ENCODE assay signal across 8 cellular contexts in the genomic region with DNA sequence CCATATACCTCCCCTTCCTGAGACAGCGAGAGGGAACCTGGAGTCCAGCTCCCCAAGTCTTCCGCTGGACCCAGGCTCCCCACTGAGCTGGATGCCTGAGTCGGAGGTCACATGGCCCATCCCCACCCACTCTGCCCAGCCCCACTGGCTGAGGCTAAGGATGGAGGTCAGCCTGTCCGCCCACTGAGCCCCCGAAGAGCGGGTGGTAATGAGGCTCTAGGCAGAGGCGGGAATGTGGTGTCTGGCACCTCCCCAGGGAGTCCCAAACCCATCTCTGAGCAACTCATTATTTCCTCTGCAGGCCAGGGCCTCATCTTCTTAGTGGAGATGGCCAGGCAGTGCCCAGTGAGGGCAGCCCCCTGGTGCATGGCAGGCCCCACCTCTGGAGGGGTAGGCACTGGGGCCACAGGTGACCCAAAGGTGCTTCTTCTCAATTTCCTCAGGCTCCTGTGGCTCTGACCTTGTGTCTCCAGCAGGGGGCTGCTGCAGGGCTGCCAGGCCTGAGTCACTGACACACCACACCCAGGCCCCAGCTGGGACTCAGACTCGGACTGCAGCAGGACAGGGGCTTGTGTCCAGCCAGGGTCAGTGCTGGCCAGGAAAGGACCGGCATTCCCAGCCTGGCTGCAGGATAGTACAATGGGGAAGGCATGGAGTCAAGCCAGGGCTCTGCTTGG. TPM values are rescaled to one million over a fixed set of nuclear protein-coding genes. Genes with fewer than 3 reads are reported as not detected.
DNase-seq lines count a peak whose midpoint lies in the region; ATAC-seq and TF ChIP-seq lines count a peak whose summit lies in the region.

No MANE protein-coding gene starts in this region.

- no peaks in the 10 kb centered on the region for H3K9me3 ChIP-seq in lung (ENCODE audit: control insufficient read depth in 2 of 2, insufficient read depth in 1 of 2, low read length in 1 of 2)

- H3K4me3 Mint-ChIP-seq in stimulated activated naive CD8-positive, alpha-beta T cell treated with anti-CD3 and anti-CD28 coated beads, Interleukin-15, amount 100 ng/mL, for 72 hours = no peak overlapping the region

- peak; percentile 36 for ATAC-seq in lung (ENCODE audit: insufficient read depth, low FRiP score)
- peak; percentile 69 for ATAC-seq in stimulated activated naive CD8-positive, alpha-beta T cell treated with anti-CD3 and anti-CD28 coated beads, Interleukin-15, amount 100 ng/mL, for 72 hours

- TF ChIP-seq CTCF in LNCAP (IDR thresholded peaks at IDR 0.05) (peak; percentile 22; the same call in 1 of the 2 replicates), WI38 (IDR thresholded peaks at IDR 0.05; ENCODE audit: low read depth, low read length) (peak; percentile 78), choroid plexus epithelial cell (conservative IDR thresholded peaks at IDR 0.05; ENCODE audit: low read depth, low read length) (peak; percentile 73), lung (IDR thresholded peaks at IDR 0.05; ENCODE audit: control extremely low read depth, extremely low read depth) (peak; percentile 5)

- H3K27me3 Mint-ChIP-seq in stimulated activated naive CD8-positive, alpha-beta T cell treated with anti-CD3 and anti-CD28 coated beads, Interleukin-15, amount 100 ng/mL, for 72 hours = peaks cover 7% of the 10 kb centered on the region

- peaks cover 60% of the 10 kb centered on the region for H3K4me1 Mint-ChIP-seq in stimulated activated naive CD8-positive, alpha-beta T cell treated with anti-CD3 and anti-CD28 coated beads, Interleukin-15, amount 100 ng/mL, for 72 hours

- H3K4me3 ChIP-seq in WI38 (ENCODE audit: low read depth, low read length) (no peak overlapping the region), choroid plexus epithelial cell (ENCODE audit: low read depth, low read length) (no peak overlapping the region), lung (no peak overlapping the region)

- WGBS in lung, 2 donors = 64 to 77% methylated on average over 9 of the region's 9 CpGs

- H3K27ac Mint-ChIP-seq in stimulated activated naive CD8-positive, alpha-beta T cell treated with anti-CD3 and anti-CD28 coated beads, Interleukin-15, amount 100 ng/mL, for 72 hours = peak overlapping the region in 1 of 2 donors; percentile 19

- no peaks in the 10 kb centered on the region for H3K9me3 Mint-ChIP-seq in stimulated activated naive CD8-positive, alpha-beta T cell treated with anti-CD3 and anti-CD28 coated beads, Interleukin-15, amount 100 ng/mL, for 72 hours

- DNase-seq in NCI-H345 treated with DMSO at 0.1 percent for 48 hours (lab: John Stamatoyannopoulos, UW; ENCODE audit: unreplicated experiment) (peak; percentile 5), NCI-H345 (lab: John Stamatoyannopoulos, UW) (no peak), choroid plexus epithelial cell (ENCODE audit: low read depth) (peak; percentile 64), lung (ENCODE audit: low spot score) (peak; percentile 63), NCI-H446 treated with DMSO at 0.1 percent for 48 hours (lab: John Stamatoyannopoulos, UW) (no peak)
- DNase-seq in stimulated activated naive CD8-positive, alpha-beta T cell treated with anti-CD3 and anti-CD28 coated beads, Interleukin-15, amount 100 ng/mL, for 72 hours = peak; percentile 64 to 65

- H3K27ac ChIP-seq in lung (ENCODE audit: low read depth in 1 of 2, low read length in 1 of 2) = peak overlapping the region in 1 of 2 donors; percentile 9

- no peaks in the 10 kb centered on the region for H3K27me3 ChIP-seq in lung (ENCODE audit: control insufficient read depth, insufficient read depth)

- peaks cover 0 to 45% of the 10 kb centered on the region in 2 donors for H3K36me3 ChIP-seq in lung (ENCODE audit: control insufficient read depth in 2 of 2, insufficient read depth in 2 of 2, low read length in 2 of 2)

- H3K4me1 ChIP-seq in lung (ENCODE audit: control insufficient read depth in 2 of 2, insufficient read depth in 2 of 2, low read length in 2 of 2) = no peaks in the 10 kb centered on the region

RNA-seq across cellular contexts. Expression of gene PDE2A, which starts 10.2 kb away (rescaled TPM):
- total RNA-seq in lung = 10 to 100 TPM; 16.7 to 20.5 TPM
- polyA plus RNA-seq in lung = 1 to 10 TPM; 7.7 to 8.7 TPM

Comparison
In these comparisons a context has a peak if more than half of its experiments do, and no peak if none do; other contexts are left out.
1. DNase-seq: peak in NCI-H345 treated with DMSO at 0.1 percent for 48 hours (single experiment), choroid plexus epithelial cell (single experiment), lung (single experiment) and stimulated activated naive CD8-positive, alpha-beta T cell treated with anti-CD3 and anti-CD28 coated beads, Interleukin-15, amount 100 ng/mL, for 72 hours (2 of 2); none in NCI-H345 (single experiment) and NCI-H446 treated with DMSO at 0.1 percent for 48 hours (single experiment).
2. CTCF ChIP-seq: peak in every context shown above with its lines; median percentile 78 in WI38; 73 in choroid plexus epithelial cell; 22 in LNCAP; 5 in lung.